In genomic region chr3:124032881-124033359, GRCh38 we compare ENCODE assay signal across 8 cellular contexts. TPM values are rescaled to one million over a fixed set of nuclear protein-coding genes. Genes with fewer than 3 reads are reported as not detected.
A peak's percentile ranks its signal among the peaks of the same experiment; 100 is the strongest.
DNase-seq lines count a peak whose midpoint lies in the region; ATAC-seq and TF ChIP-seq lines count a peak whose summit lies in the region.

No MANE protein-coding gene starts in this region.

- no peaks in the 10 kb centered on the region for H3K36me3 Mint-ChIP-seq in chondrocyte (ENCODE audit: low read depth)

- H3K27me3 Mint-ChIP-seq in chondrocyte (ENCODE audit: low read depth), result peaks cover 7% of the 10 kb centered on the region

- H3K4me1 Mint-ChIP-seq in chondrocyte (ENCODE audit: low read depth), result peaks cover 23% of the 10 kb centered on the region

- peak; percentile 85 for TF ChIP-seq CTCF in chondrocyte (IDR thresholded peaks at IDR 0.05)

- no peaks in the 10 kb centered on the region for H3K9me3 Mint-ChIP-seq in chondrocyte (ENCODE audit: low read depth)

- ATAC-seq in GM18861 (IDR thresholded peaks at IDR 0.05; ENCODE audit: unreplicated experiment) (peak; percentile 68), HG03095 (IDR thresholded peaks at IDR 0.05; ENCODE audit: unreplicated experiment) (peak; percentile 87), GM18517 (IDR thresholded peaks at IDR 0.05; ENCODE audit: unreplicated experiment) (no peak)

- peak overlapping the region; percentile 87 for H3K4me3 Mint-ChIP-seq in chondrocyte (ENCODE audit: unreplicated experiment)

- DNase-seq in NCI-H2196 (lab: John Stamatoyannopoulos, UW; ENCODE audit: unreplicated experiment) (peak; percentile 95), chondrocyte (ENCODE audit: low spot score) (peak; percentile 93), kidney tubule cell (ENCODE audit: low spot score) (peak; percentile 90)
- peak; percentile 21 for DNase-seq in activated CD4-positive, alpha-beta T cell treated with anti-CD3 and anti-CD28 coated beads for 1 hour
- DNase-seq in stimulated activated CD4-positive, alpha-beta T cell treated with anti-CD3 and anti-CD28 coated beads, Interleukin-15, amount 100 ng/mL, for 24 hours, result peak; percentile 82

- H3K27ac Mint-ChIP-seq in chondrocyte (ENCODE audit: unreplicated experiment), result no peak overlapping the region

RNA-seq across cellular contexts. Expression of gene KALRN, which starts 0.2 kb away (rescaled TPM):
- 27.1 to 38.4 TPM (median 31.9 TPM) in 3 replicates for total RNA-seq in chondrocyte

RNA-seq across cellular contexts. Expression of gene ROPN1, which starts 41.0 kb away (rescaled TPM):
- not detected in 3 replicates for total RNA-seq in chondrocyte

Comparison
In these comparisons a context has a peak if more than half of its experiments do, and no peak if none do; other contexts are left out.
1. DNase-seq: peak in every context shown above with its lines; median percentile 95 in NCI-H2196; 93 in chondrocyte; 90 in kidney tubule cell; 82 in stimulated activated CD4-positive, alpha-beta T cell treated with anti-CD3 and anti-CD28 coated beads, Interleukin-15, amount 100 ng/mL, for 24 hours; 21 in activated CD4-positive, alpha-beta T cell treated with anti-CD3 and anti-CD28 coated beads for 1 hour.